Comparison of ENCODE assay signal across 8 cellular contexts in genomic region chr14:96204151-96205058, GRCh38. TPM values are rescaled to one million over a fixed set of nuclear protein-coding genes. Genes with fewer than 3 reads are reported as not detected.
DNase-seq lines count a peak whose midpoint lies in the region; TF ChIP-seq lines count a peak whose summit lies in the region.

BDKRB2 (plus strand) TSS chr14:96204839; CDS start chr14:96237108, 32,269 bp downstream.

- H3K4me3 ChIP-seq in left ventricle myocardium inferior: peak within 1 kb of the TSS; percentile 59
- H3K4me3 ChIP-seq in parathyroid adenoma (ENCODE audit: low read depth, low read length): peak within 1 kb of the TSS; percentile 48

- peaks cover 55% of the 10 kb centered on the region for H3K27me3 Mint-ChIP-seq in activated T-cell treated with anti-CD3 and anti-CD28 coated beads, Interleukin-2, amount 50 U/mL, for 24 hours

- H3K9me3 ChIP-seq in left ventricle myocardium inferior (replicated peaks) (no peaks in the 10 kb centered on the region), parathyroid adenoma (ENCODE audit: control insufficient read depth, low read length) (no peaks in the 10 kb centered on the region)

- H3K27ac Mint-ChIP-seq in activated T-cell treated with anti-CD3 and anti-CD28 coated beads, Interleukin-2, amount 50 U/mL, for 24 hours: no peak within 1 kb of the TSS

- no peak within 1 kb of the TSS for H3K4me3 Mint-ChIP-seq in activated T-cell treated with anti-CD3 and anti-CD28 coated beads, Interleukin-2, amount 50 U/mL, for 24 hours

- H3K9me3 Mint-ChIP-seq in activated T-cell treated with anti-CD3 and anti-CD28 coated beads, Interleukin-2, amount 50 U/mL, for 24 hours: no peaks in the 10 kb centered on the region

- H3K36me3 ChIP-seq in left ventricle myocardium inferior: no peaks in the 10 kb centered on the region
- H3K36me3 ChIP-seq in parathyroid adenoma (ENCODE audit: control insufficient read depth, insufficient read depth, low read length): no peaks in the 10 kb centered on the region

- H2AFZ ChIP-seq in parathyroid adenoma: peak within 1 kb of the TSS; percentile 85

- no peaks in the 10 kb centered on the region for H3K79me2 ChIP-seq in parathyroid adenoma

- peak within 1 kb of the TSS; percentile 68 for H3K4me2 ChIP-seq in parathyroid adenoma (ENCODE audit: low read length)

- H3K9ac ChIP-seq in parathyroid adenoma: no peak within 1 kb of the TSS

- WGBS in adipose tissue, 3 donors: 4 to 10% (median 8%) methylated on average over 41 of the region's 41 CpGs

- H3K36me3 Mint-ChIP-seq in activated T-cell treated with anti-CD3 and anti-CD28 coated beads, Interleukin-2, amount 50 U/mL, for 24 hours (ENCODE audit: low read depth): no peaks in the 10 kb centered on the region

- peaks cover 15% of the 10 kb centered on the region for H3K4me1 ChIP-seq in left ventricle myocardium inferior
- H3K4me1 ChIP-seq in parathyroid adenoma: no peaks in the 10 kb centered on the region

- H3K27me3 ChIP-seq in left ventricle myocardium inferior (ENCODE audit: low read depth) (peaks cover 81% of the 10 kb centered on the region), parathyroid adenoma (ENCODE audit: control insufficient read depth, insufficient read depth, low read length) (no peaks in the 10 kb centered on the region)

- intact Hi-C loops in left ventricle myocardium inferior (cut with micrococcal nuclease): no loop called here

- DNase-seq in activated T-cell treated with anti-CD3 and anti-CD28 coated beads, Interleukin-2, amount 50 U/mL, for 24 hours: peak; percentile 31
- DNase-seq in activated T-cell treated with anti-CD3 and anti-CD28 coated beads, Interleukin-2, amount 50 U/mL, for 1 hour: no peak
- peak; percentile 70 for DNase-seq in NCI-H2196 treated with DMSO at 0.1 percent for 48 hours (lab: John Stamatoyannopoulos, UW; ENCODE audit: unreplicated experiment)
- peak; percentile 44 for DNase-seq in left ventricle myocardium inferior
- no peak for DNase-seq in GM10266 (ENCODE audit: extremely low spot score)
- DNase-seq in T-helper 9 cell: no peak

- peaks cover 6% of the 10 kb centered on the region for H3K4me1 Mint-ChIP-seq in activated T-cell treated with anti-CD3 and anti-CD28 coated beads, Interleukin-2, amount 50 U/mL, for 24 hours (ENCODE audit: low read depth)

- H3K27ac ChIP-seq in adipose tissue (ENCODE audit: low read depth, low read length) (peak within 1 kb of the TSS; percentile 81), left ventricle myocardium inferior (replicated peaks) (peak within 1 kb of the TSS; percentile 33), parathyroid adenoma (peak within 1 kb of the TSS; percentile 45)

- TF ChIP-seq CTCF in left ventricle myocardium inferior (IDR thresholded peaks at IDR 0.05; ENCODE audit: borderline replicate concordance): no peak
- no peak for TF ChIP-seq CTCF in parathyroid adenoma (IDR thresholded peaks at IDR 0.05)
- no peak for TF ChIP-seq CTCF in GM10266 (IDR thresholded peaks at IDR 0.05; ENCODE audit: control insufficient read depth, insufficient read depth, low read depth, missing control alignments)

RNA-seq across cellular contexts. Expression of gene BDKRB2, which starts in this region (rescaled TPM):
- polyA plus RNA-seq in adipose tissue: 10 to 100 TPM in 1 of 3 donors, 1 to 10 TPM in 2; 4.2 to 22.6 (median 9.4) TPM
- total RNA-seq in left ventricle myocardium inferior: 0.49 TPM

Comparison
In these comparisons a context has a peak if more than half of its experiments do, and no peak if none do; other contexts are left out.
1. DNase-seq: peak in activated T-cell treated with anti-CD3 and anti-CD28 coated beads, Interleukin-2, amount 50 U/mL, for 24 hours (single experiment) and NCI-H2196 treated with DMSO at 0.1 percent for 48 hours (single experiment); none in activated T-cell treated with anti-CD3 and anti-CD28 coated beads, Interleukin-2, amount 50 U/mL, for 1 hour (single experiment), GM10266 (single experiment) and T-helper 9 cell (single experiment).
2. Peak in DNase-seq, H3K4me3 ChIP-seq and H3K27ac ChIP-seq in left ventricle myocardium inferior; RNA of the gene not detected or under 1 TPM.
3. Peak in every context shown above with its lines, with median percentiles within 50 percentile points of each other: H3K27ac ChIP-seq.